Comparison of ENCODE assay signal across 26 cellular contexts in genomic region chr5:73130811-73131210, GRCh38. TPM values are rescaled to one million over a fixed set of nuclear protein-coding genes. Genes with fewer than 3 reads are reported as not detected.
"Had no signal": no experiment of that assay in that cellular context is flagged by ENCODE, and none has a peak within 500 bp of the region (broad histone marks: within the 10 kb centered on the region; RNA-seq: fewer than 3 reads in every experiment).

No MANE protein-coding gene starts in this region.

- H3K4me3 Mint-ChIP-seq: IgD-negative memory B cell had no signal

- H3K4me1 ChIP-seq: SJCRH30 had no signal

- H3K27ac Mint-ChIP-seq: IgD-negative memory B cell had no signal

- H3K9me3 ChIP-seq: SJCRH30 had no signal

- H3K4me2 ChIP-seq: KMS-11 had no signal

- ATAC-seq: HepG2, K562, SK-N-SH treated with all-trans-retinoic acid at 6 μM for 48 hours had no signal

- H3K27ac ChIP-seq: KMS-11, SJCRH30 had no signal

- DNase-seq: Kasumi-1, MV-4-11, NCI-H1048, NCI-H1105, NCI-H1417, NCI-H1436 treated with DMSO at 0.1 percent for 48 hours, NCI-H1694, NCI-H1930, NCI-H2081, NCI-H2107, NCI-H2227 treated with DMSO at 0.1 percent for 48 hours, NCI-H446, NCI-H510A, NCI-H524 treated with DMSO at 0.1 percent for 48 hours, NCI-H69, NCI-H774, Right ventricle myocardium superior, RPMI8226, SJCRH30 had no signal

- H3K9ac ChIP-seq: KMS-11 had no signal

- H3K36me3 Mint-ChIP-seq: IgD-negative memory B cell had no signal

- H3K4me3 ChIP-seq: K562, SJCRH30 had no signal

- H3K27me3 ChIP-seq: SJCRH30 had no signal

- H3K36me3 ChIP-seq: SJCRH30 had no signal

RNA-seq across cellular contexts. Expression of gene TMEM171, which starts 10.4 kb away (rescaled TPM):
- total RNA-seq: HepG2, HT1080, K562, Right ventricle myocardium superior, SJCRH30 had no signal
- polyA plus RNA-seq: IgD-negative memory B cell had no signal

RNA-seq across cellular contexts. Expression of gene TMEM174, which starts 42.2 kb away (rescaled TPM):
- total RNA-seq: HepG2, HT1080, K562, MCF 10A, Right ventricle myocardium superior, SJCRH30 had no signal
- polyA plus RNA-seq: HepG2, IgD-negative memory B cell, K562 had no signal
